In genomic region chr11:131077340-131077739, GRCh38 we compare ENCODE assay signal across 27 cellular contexts.
DNase-seq lines count a peak whose midpoint lies in the region; ATAC-seq and TF ChIP-seq lines count a peak whose summit lies in the region.
"Had no signal": no experiment of that assay in that cellular context is flagged by ENCODE, and none has a peak within 500 bp of the region (broad histone marks: within the 10 kb centered on the region; RNA-seq: fewer than 3 reads in every experiment).

No MANE protein-coding gene starts in this region.

- no peaks in the 10 kb centered on the region for H3K36me3 ChIP-seq in adipocyte (ENCODE audit: control insufficient read depth, insufficient read depth, low read length, severe bottlenecking)
- no peaks in the 10 kb centered on the region for H3K36me3 ChIP-seq in brain microvascular endothelial cell (replicated peaks)
- H3K36me3 ChIP-seq: BLaER1, MG63, SJSA1 had no signal

- DNase-seq in Daoy (ENCODE audit: low read depth) (peak; percentile 45), HCEC 1CT (peak; percentile 78), adipocyte (ENCODE audit: low read depth) (peak; percentile 18), foreskin keratinocyte (peak; percentile 23 to 75), SW480 (ENCODE audit: low spot score) (no peak), brain microvascular endothelial cell (no peak)
- DNase-seq: CD4-positive, CD25-positive, alpha-beta regulatory T cell; DMS153; GOT3; MG63; NCI-H1105 treated with DMSO at 0.1 percent for 48 hours; NCI-H146; NCI-H1930; NCI-H2107; NCI-H446; NCI-H524 treated with DMSO at 0.1 percent for 48 hours; NCI-H774; NK-92 treated with Interleukin-12 subunit alpha and Interleukin-12 subunit beta, amount 100 ng/mL, for 24 hours; PC-9; Right ventricle myocardium superior; T-cell had no signal

- in situ Hi-C loops in brain microvascular endothelial cell (cut with HindIII; ENCODE audit: low pct_ligation_motif_present, low sequenced_read_pairs): no loop called here

- peaks cover 7% of the 10 kb centered on the region for H3K9me3 ChIP-seq in adipocyte (ENCODE audit: control insufficient read depth, low read length)
- H3K9me3 ChIP-seq: MG63, SJSA1 had no signal

- TF ChIP-seq CTCF in foreskin keratinocyte (conservative IDR thresholded peaks at IDR 0.05): no peak
- TF ChIP-seq CTCF in brain microvascular endothelial cell (IDR thresholded peaks at IDR 0.05; ENCODE audit: low read depth, low read length, missing control alignments): no peak

- no peak overlapping the region for H3K27ac ChIP-seq in foreskin keratinocyte
- no peak overlapping the region for H3K27ac ChIP-seq in brain microvascular endothelial cell
- H3K27ac ChIP-seq: BLaER1, PC-9, SJSA1 had no signal

- H3K27me3 ChIP-seq in adipocyte (replicated peaks; ENCODE audit: control insufficient read depth, insufficient read depth, low read length) (no peaks in the 10 kb centered on the region), foreskin keratinocyte (no peaks in the 10 kb centered on the region), brain microvascular endothelial cell (replicated peaks) (no peaks in the 10 kb centered on the region)
- H3K27me3 ChIP-seq: BLaER1, MG63, SJSA1 had no signal

- no peak overlapping the region for H3K9ac ChIP-seq in adipocyte (ENCODE audit: low read length)
- H3K9ac ChIP-seq: BLaER1 had no signal

- ATAC-seq in foreskin keratinocyte (peak; percentile 89), GM19023 (IDR thresholded peaks at IDR 0.05; ENCODE audit: unreplicated experiment) (no peak)
- ATAC-seq: HCT116, HepG2, K562, T-cell had no signal

- H3K4me1 ChIP-seq in adipocyte (ENCODE audit: control insufficient read depth, insufficient read depth, low read length) (no peaks in the 10 kb centered on the region), foreskin keratinocyte (peaks cover 11% of the 10 kb centered on the region)
- H3K4me1 ChIP-seq: BLaER1, SJSA1 had no signal

- H3K4me3 ChIP-seq in adipocyte (ENCODE audit: low read length): no peak overlapping the region
- H3K4me3 ChIP-seq in brain microvascular endothelial cell (ENCODE audit: low read depth, low read length): no peak overlapping the region
- H3K4me3 ChIP-seq: BLaER1, K562, MG63, PC-9, SJSA1 had no signal

Comparison
In these comparisons a context has a peak if more than half of its experiments do, and no peak if none do; other contexts are left out.
1. DNase-seq: peak in Daoy (single experiment), HCEC 1CT (single experiment), adipocyte (single experiment) and foreskin keratinocyte (2 of 2); none in SW480 (single experiment) and brain microvascular endothelial cell (single experiment).